33 cellular contexts compared by ENCODE assay signal in genomic region chr10:111240348-111240747, GRCh38.
"Had no signal": no experiment of that assay in that cellular context is flagged by ENCODE, and none has a peak within 500 bp of the region (broad histone marks: within the 10 kb centered on the region; RNA-seq: fewer than 3 reads in every experiment).

No MANE protein-coding gene starts in this region.

- H3K4me3 ChIP-seq: neural progenitor cell, ovary, psoas muscle, skin epidermis, smooth muscle cell, spleen, suprapubic skin, testis, tibial artery, transverse colon, upper lobe of right lung, vagina had no signal

- DNase-seq: naive thymus-derived CD4-positive, alpha-beta T cell; natural killer cell; occipital lobe; ovary; posterior cingulate gyrus; psoas muscle; right cardiac atrium; spleen; stimulated activated CD4-positive, alpha-beta T cell treated with anti-CD3 and anti-CD28 coated beads, Interleukin-12 subunit alpha, Interleukin-12 subunit beta, amount 100 ng/mL, for 4 hours; stimulated activated CD4-positive, alpha-beta T cell treated with anti-CD3 and anti-CD28 coated beads, Interleukin-1b, Interleukin-23, amount 100 ng/mL, for 48 hours; stimulated activated CD4-positive, alpha-beta T cell treated with anti-CD3 and anti-CD28 coated beads, Interleukin-4, amount 100 ng/mL, for 1 hour; stimulated activated CD4-positive, alpha-beta T cell treated with anti-CD3 and anti-CD28 coated beads, Interleukin-4, amount 100 ng/mL, for 4 hours; stimulated activated CD8-positive, alpha-beta memory T cell treated with anti-CD3 and anti-CD28 coated beads, Interleukin-4, amount 100 ng/mL, for 48 hours; stimulated activated naive CD4-positive, alpha-beta T cell; stimulated activated naive CD8-positive, alpha-beta T cell treated with anti-CD3 and anti-CD28 coated beads, Interleukin-15, amount 100 ng/mL, for 72 hours; stimulated activated naive CD8-positive, alpha-beta T cell treated with anti-CD3 and anti-CD28 coated beads, Interleukin-15, Interleukin-2, amounts not matched to agents 100 U/mL and 50 U/mL, for 24 hours; substantia nigra; testis; tibial artery; transverse colon; upper lobe of right lung had no signal

- FAIRE-seq: urothelium cell line had no signal

- H3K27me3 Mint-ChIP-seq: stimulated activated memory B cell treated with anti-CD40 and anti-IgM and Interleukin-4, amounts not matched to agents 10 μg/mL and 1 μg/mL and 100 μg/mL, for 72 hours; stimulated activated naive CD8-positive, alpha-beta T cell treated with anti-CD3 and anti-CD28 coated beads, Interleukin-15, amount 100 ng/mL, for 72 hours; type B pancreatic cell had no signal

- ATAC-seq: naive thymus-derived CD4-positive, alpha-beta T cell; natural killer cell; psoas muscle; right cardiac atrium; sciatic nerve; stimulated activated memory B cell treated with anti-CD40 and anti-IgM and Interleukin-4, amounts not matched to agents 10 μg/mL and 1 μg/mL and 100 μg/mL, for 72 hours; stimulated activated naive CD8-positive, alpha-beta T cell treated with anti-CD3 and anti-CD28 coated beads, Interleukin-15, amount 100 ng/mL, for 72 hours; stimulated activated naive CD8-positive, alpha-beta T cell treated with anti-CD3 and anti-CD28 coated beads, Interleukin-15, Interleukin-2, amounts not matched to agents 100 U/mL and 50 U/mL, for 24 hours; upper lobe of right lung had no signal

- H3K27ac ChIP-seq: neural progenitor cell, ovary, parathyroid adenoma, psoas muscle, skin epidermis, spleen, suprapubic skin, testis, tibial artery, transverse colon, upper lobe of right lung, vagina had no signal

- H3K4me1 Mint-ChIP-seq: naive thymus-derived CD4-positive, alpha-beta T cell; natural killer cell; nephron; neural progenitor cell; stimulated activated memory B cell treated with anti-CD40 and anti-IgM and Interleukin-4, amounts not matched to agents 10 μg/mL and 1 μg/mL and 100 μg/mL, for 72 hours; stimulated activated naive CD8-positive, alpha-beta T cell treated with anti-CD3 and anti-CD28 coated beads, Interleukin-15, amount 100 ng/mL, for 72 hours had no signal

- H3K27ac Mint-ChIP-seq: naive thymus-derived CD4-positive, alpha-beta T cell; natural killer cell; nephron; neural progenitor cell; progenitor cell of endocrine pancreas; stimulated activated memory B cell treated with anti-CD40 and anti-IgM and Interleukin-4, amounts not matched to agents 10 μg/mL and 1 μg/mL and 100 μg/mL, for 72 hours; type B pancreatic cell had no signal

- H3K36me3 ChIP-seq: neural progenitor cell, ovary, spleen, suprapubic skin, tibial artery, transverse colon, upper lobe of right lung, vagina had no signal

- H3K4me2 ChIP-seq: neural progenitor cell, smooth muscle cell had no signal

- H3K4me3 Mint-ChIP-seq: naive thymus-derived CD4-positive, alpha-beta T cell; natural killer cell; nephron; neural progenitor cell; stimulated activated memory B cell treated with anti-CD40 and anti-IgM and Interleukin-4, amounts not matched to agents 10 μg/mL and 1 μg/mL and 100 μg/mL, for 72 hours; stimulated activated naive CD8-positive, alpha-beta T cell treated with anti-CD3 and anti-CD28 coated beads, Interleukin-15, amount 100 ng/mL, for 72 hours; type B pancreatic cell had no signal

- H3K9me3 Mint-ChIP-seq: natural killer cell; nephron; neural progenitor cell; stimulated activated memory B cell treated with anti-CD40 and anti-IgM and Interleukin-4, amounts not matched to agents 10 μg/mL and 1 μg/mL and 100 μg/mL, for 72 hours; stimulated activated naive CD8-positive, alpha-beta T cell treated with anti-CD3 and anti-CD28 coated beads, Interleukin-15, amount 100 ng/mL, for 72 hours; type B pancreatic cell had no signal

- H3K27me3 ChIP-seq: neural progenitor cell, ovary, spleen, suprapubic skin, testis, tibial artery, transverse colon, upper lobe of right lung, vagina had no signal

- H3K36me3 Mint-ChIP-seq: naive thymus-derived CD4-positive, alpha-beta T cell; natural killer cell; neural progenitor cell; stimulated activated memory B cell treated with anti-CD40 and anti-IgM and Interleukin-4, amounts not matched to agents 10 μg/mL and 1 μg/mL and 100 μg/mL, for 72 hours; type B pancreatic cell had no signal

- H3K9me3 ChIP-seq: ovary, psoas muscle, spleen, suprapubic skin, testis, tibial artery, transverse colon, upper lobe of right lung, vagina had no signal

- H3K4me1 ChIP-seq: neural progenitor cell, parathyroid adenoma, psoas muscle, spleen, suprapubic skin, testis, tibial artery, transverse colon, upper lobe of right lung, vagina had no signal
